1 cellular context compared by ENCODE assay signal in the genomic region with DNA sequence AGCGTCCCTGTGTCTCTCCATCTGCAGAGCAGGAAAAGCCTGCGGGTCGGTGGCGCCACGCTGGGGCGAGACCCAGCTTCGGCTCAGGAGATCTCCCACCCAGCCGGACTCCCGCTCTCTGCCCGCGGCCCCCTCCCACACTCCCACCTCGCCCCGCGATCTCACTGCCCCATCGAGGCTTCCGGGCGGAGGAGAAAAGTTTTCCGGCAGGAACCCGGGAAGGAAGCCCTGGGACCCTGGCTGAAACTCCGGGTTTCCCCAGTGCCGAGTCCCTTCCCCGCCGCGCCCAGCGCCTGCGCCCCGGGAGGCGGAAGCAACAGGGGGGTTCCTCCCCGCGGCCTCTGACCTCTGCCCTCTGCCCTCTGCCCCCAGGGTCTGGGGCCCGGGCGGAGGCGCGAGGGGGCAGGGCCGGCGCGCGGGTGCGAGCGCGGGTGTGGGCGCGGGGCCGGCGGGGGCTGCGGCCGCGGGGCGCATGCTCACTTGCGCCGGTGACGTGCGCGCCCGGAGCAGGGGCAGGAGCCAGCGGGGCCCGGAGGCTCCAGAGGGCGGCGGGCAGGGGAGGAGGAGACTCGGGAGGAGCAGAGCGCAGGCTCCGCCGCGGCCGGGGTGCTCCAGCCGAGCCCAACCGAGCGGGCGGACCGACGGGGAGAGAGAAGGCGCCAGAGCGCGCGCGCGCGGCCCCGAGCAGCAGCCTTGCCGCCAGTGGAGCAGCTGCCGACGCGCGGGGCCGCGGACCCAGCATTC.
TF ChIP-seq lines count a peak whose summit lies in the region.

A gene (plus strand): TSS at position 541 of the 744 bp plus-strand sequence. CDS start 379 bp downstream, outside the sequence.

TF ChIP-seq in IMR-90, 13 proteins besides CTCF, POLR2A, EP300 and RAD21:
- TF ChIP-seq RFX5 (IDR thresholded peaks at IDR 0.05; ENCODE audit: low read depth, low read length) (no peak), MAZ (IDR thresholded peaks at IDR 0.05; ENCODE audit: borderline replicate concordance, low read depth, low read length) (peak; percentile 84; the same call in 1 of the 2 replicates), SMC3 (IDR thresholded peaks at IDR 0.05; ENCODE audit: low read depth, low read length) (0 out of 2 replicates have a peak, but pooled peaks have one; percentile 2)
